Comparison of ENCODE assay signal across 26 cellular contexts in genomic region chr5:1666221-1666620, GRCh38.
DNase-seq lines count a peak whose midpoint lies in the region; ATAC-seq, FAIRE-seq and TF ChIP-seq lines count a peak whose summit lies in the region.
"Had no signal": no experiment of that assay in that cellular context is flagged by ENCODE, and none has a peak within 500 bp of the region (broad histone marks: within the 10 kb centered on the region; RNA-seq: fewer than 3 reads in every experiment).

No MANE protein-coding gene starts in this region.

- no peak for TF ChIP-seq CTCF in SK-N-SH (IDR thresholded peaks at IDR 0.05)
- no peak for TF ChIP-seq CTCF in GM13977 (IDR thresholded peaks at IDR 0.05; ENCODE audit: extremely low read depth, insufficient read depth, missing control alignments)
- TF ChIP-seq CTCF in H1 (IDR thresholded peaks at IDR 0.05; ENCODE audit: control extremely low read depth in 1 of 3, insufficient read depth in 1 of 3, low read depth in 1 of 3, low read length in 3 of 3), result no peak
- TF ChIP-seq CTCF in neural crest cell (conservative IDR thresholded peaks at IDR 0.05), result no peak
- TF ChIP-seq CTCF in PC-3 (conservative IDR thresholded peaks at IDR 0.05; ENCODE audit: low read depth, low read length), result no peak

- H2BK15ac ChIP-seq in H1 (ENCODE audit: low read length), result peak overlapping the region; percentile 31; the same call in 1 of the 2 replicates

- TF ChIP-seq RAD21 in SK-N-SH (IDR thresholded peaks at IDR 0.05; ENCODE audit: low read length) (no peak), H1 (IDR thresholded peaks at IDR 0.05 in 1 of 2, conservative IDR thresholded peaks at IDR 0.05 in 1 of 2; ENCODE audit: low read depth in 2 of 2, low read length in 2 of 2) (no peak)

- POLR2A ChIA-PET in SK-N-SH (lab: Yijun Ruan, JAX) (no interaction called here), H1 (lab: Charles Lee; ENCODE audit: partially characterized antibody) (no interaction called here), PC-3 (lab: Charles Lee; ENCODE audit: unreplicated experiment) (no interaction called here)
- POLR2A ChIA-PET in activated CD4-positive, alpha-beta memory T cell treated with anti-CD3 and anti-CD28 coated beads for 36 hours (lab: Charles Lee), result no interaction called here

- no peak overlapping the region for H2BK120ac ChIP-seq in H1 (replicated peaks; ENCODE audit: low read depth, low read length)

- H3K27me3 ChIP-seq in SK-N-SH (ENCODE audit: insufficient read depth) (peaks cover 82% of the 10 kb centered on the region), H1 (replicated peaks in 1 of 4; ENCODE audit: control insufficient read depth in 3 of 4, extremely low read depth in 1 of 4, insufficient read depth in 3 of 4, low read length in 3 of 4) (peaks cover 2 to 36% (median 23%) of the 10 kb centered on the region in 4 experiments), PC-3 (ENCODE audit: low read length) (peaks cover 46% of the 10 kb centered on the region)

- H4K91ac ChIP-seq in H1 (replicated peaks; ENCODE audit: insufficient read length, low read length), result no peak overlapping the region

- intact Hi-C loops in activated CD4-positive, alpha-beta memory T cell treated with anti-CD3 and anti-CD28 coated beads for 36 hours (cut with micrococcal nuclease), result loop anchor here (5.0 kb wide), 1 partner anchor 351 kb away; no protein-coding TSS in a partner anchor
- intact Hi-C loops in PC-3 (cut with micrococcal nuclease), result no loop called here

- BruUV-seq in PC-3 (replicated peaks; lab: Mats Ljungman, UMichigan), result no TSS peak

- no peak for FAIRE-seq in H1 (lab: Jason Lieb, UNC)
- FAIRE-seq: D721Med, GM18507 had no signal

- no peak for TF ChIP-seq EP300 in SK-N-SH (IDR thresholded peaks at IDR 0.05; ENCODE audit: borderline replicate concordance in 1 of 2, low read depth in 1 of 2, low read length in 1 of 2)
- no peak for TF ChIP-seq EP300 in H1 (IDR thresholded peaks at IDR 0.05; ENCODE audit: borderline replicate concordance in 1 of 2, low read depth in 2 of 2, low read length in 2 of 2)

- H3K4me1 Mint-ChIP-seq in neural crest cell, result peaks cover 22% of the 10 kb centered on the region
- peaks cover 9% of the 10 kb centered on the region for H3K4me1 Mint-ChIP-seq in activated CD4-positive, alpha-beta memory T cell treated with anti-CD3 and anti-CD28 coated beads for 36 hours (ENCODE audit: low read depth)

- peak; percentile 5 for DNase-seq in SK-N-SH
- DNase-seq in GM13977 (ENCODE audit: low spot score), result peak; percentile 16
- no peak for DNase-seq in H1 (ENCODE audit: low read depth in 1 of 2, low spot score in 2 of 2)
- DNase-seq in neural crest cell (ENCODE audit: low read depth, low spot score), result no peak
- no peak for DNase-seq in HT-29 (ENCODE audit: low spot score)
- no peak for DNase-seq in activated CD4-positive, alpha-beta memory T cell treated with anti-CD3 and anti-CD28 coated beads for 36 hours
- DNase-seq in PC-3, result no peak
- DNase-seq: activated B cell treated with CpG ODN at 0.5 μM for 24 hours; activated CD8-positive, alpha-beta T cell treated with anti-CD3 and anti-CD28 coated beads for 36 hours; activated T-cell treated with anti-CD3 and anti-CD28 coated beads, Interleukin-2, amount 50 U/mL, for 4 hours; EL; left cardiac atrium; NCI-H187 treated with DMSO at 0.1 percent for 48 hours; NCI-H2227 treated with DMSO at 0.1 percent for 48 hours; NCI-H774; SHP77 treated with DMSO at 0.1 percent for 48 hours; spleen; stimulated activated CD4-positive, alpha-beta T cell treated with anti-CD3 and anti-CD28 coated beads, Interleukin-4, amount 100 ng/mL, for 4 hours; stomach; T-helper 2 cell had no signal

- no peak overlapping the region for H3K23ac ChIP-seq in H1 (ENCODE audit: insufficient read length)

- H3K9me3 ChIP-seq in SK-N-SH (no peaks in the 10 kb centered on the region), H1 (ENCODE audit: insufficient read depth in 2 of 2, low read depth in 1 of 2, low read length in 1 of 2) (no peaks in the 10 kb centered on the region), PC-3 (ENCODE audit: low read length) (no peaks in the 10 kb centered on the region)
- H3K9me3 ChIP-seq: upper lobe of left lung had no signal

- H3K36me3 ChIP-seq in SK-N-SH (replicated peaks in 1 of 2; ENCODE audit: control insufficient read depth in 1 of 2, insufficient read depth in 2 of 2, low read length in 1 of 2) (no peaks in the 10 kb centered on the region), H1 (ENCODE audit: control insufficient read depth in 2 of 4, insufficient read depth in 4 of 4, low read length in 3 of 4) (no peaks in the 10 kb centered on the region), PC-3 (ENCODE audit: low read depth, low read length) (no peaks in the 10 kb centered on the region)
- H3K36me3 ChIP-seq: spleen, stomach, upper lobe of left lung had no signal

- no peak overlapping the region for H4K8ac ChIP-seq in H1 (ENCODE audit: extremely low read depth, insufficient read depth, low read length)

- H3K36me3 Mint-ChIP-seq in neural crest cell (ENCODE audit: low read depth), result no peaks in the 10 kb centered on the region
- no peaks in the 10 kb centered on the region for H3K36me3 Mint-ChIP-seq in activated CD4-positive, alpha-beta memory T cell treated with anti-CD3 and anti-CD28 coated beads for 36 hours

- peak overlapping the region; percentile 81 for H3K4me3 Mint-ChIP-seq in neural crest cell
- no peak overlapping the region for H3K4me3 Mint-ChIP-seq in activated CD4-positive, alpha-beta memory T cell treated with anti-CD3 and anti-CD28 coated beads for 36 hours
- H3K4me3 Mint-ChIP-seq: activated B cell treated with CpG ODN at 0.5 μM for 24 hours; activated CD8-positive, alpha-beta T cell treated with anti-CD3 and anti-CD28 coated beads for 36 hours; activated T-cell treated with anti-CD3 and anti-CD28 coated beads, Interleukin-2, amount 50 U/mL, for 4 hours had no signal

- H3K27ac Mint-ChIP-seq in neural crest cell (ENCODE audit: unreplicated experiment), result no peak overlapping the region
- no peak overlapping the region for H3K27ac Mint-ChIP-seq in activated CD4-positive, alpha-beta memory T cell treated with anti-CD3 and anti-CD28 coated beads for 36 hours
- H3K27ac Mint-ChIP-seq: activated B cell treated with CpG ODN at 0.5 μM for 24 hours; activated CD8-positive, alpha-beta T cell treated with anti-CD3 and anti-CD28 coated beads for 36 hours; activated naive CD4-positive, alpha-beta T cell treated with anti-CD3 and anti-CD28 coated beads, Interleukin-2, amount 50 U/mL, for 72 hours had no signal

- H3K14ac ChIP-seq in H1 (ENCODE audit: insufficient read length), result no peak overlapping the region

- peak overlapping the region; percentile 50; the same call in 1 of the 2 replicates for H2BK12ac ChIP-seq in H1 (ENCODE audit: low read depth, low read length)

- no peak overlapping the region for H3K4me2 ChIP-seq in SK-N-SH
- peak overlapping the region in 1 of 2 experiments; percentile 60; a peak in 1 of 4 replicates for H3K4me2 ChIP-seq in H1 (ENCODE audit: insufficient read depth in 1 of 2, low read depth in 2 of 2, low read length in 2 of 2)
- H3K4me2 ChIP-seq in PC-3 (ENCODE audit: low read length), result no peak overlapping the region

- WGBS in SK-N-SH (ENCODE audit: low lambda C conversion rate), result 17% methylated on average over 5 of the region's 5 CpGs
- 94% methylated on average over 5 of the region's 5 CpGs; no CpG with 5 or more reads in 1 of the 2 experiments for WGBS in H1 (ENCODE audit: extremely low coverage in 1 of 2, insufficient coverage in 1 of 2, insufficient read length in 1 of 2, insufficient replicate concordance in 2 of 2, low coverage in 1 of 2, low lambda C conversion rate in 2 of 2, missing lambda C conversion rate in 1 of 2), 2 experiments

- H4K20me1 ChIP-seq in SK-N-SH (ENCODE audit: insufficient read depth) (no peaks in the 10 kb centered on the region), H1 (replicated peaks in 1 of 2; ENCODE audit: control insufficient read depth in 1 of 2, insufficient read depth in 2 of 2, low read length in 2 of 2) (peaks cover 0 to 5% of the 10 kb centered on the region in 2 experiments), PC-3 (ENCODE audit: low read length) (no peaks in the 10 kb centered on the region)

- no peak overlapping the region for H3K56ac ChIP-seq in H1 (replicated peaks; ENCODE audit: insufficient read length, low read depth, low read length)

- H3K18ac ChIP-seq in H1 (ENCODE audit: extremely low read depth, low read length), result no peak overlapping the region

- H2AFZ ChIP-seq in SK-N-SH (ENCODE audit: low read depth) (no peak overlapping the region), H1 (ENCODE audit: low read length) (no peak overlapping the region), PC-3 (ENCODE audit: low read length) (no peak overlapping the region)

- no peaks in the 10 kb centered on the region for H3K9me2 ChIP-seq in SK-N-SH
- no peaks in the 10 kb centered on the region for H3K9me2 ChIP-seq in PC-3 (replicated peaks; ENCODE audit: low read length)

- H3F3A ChIP-seq in SK-N-SH (replicated peaks; ENCODE audit: insufficient read depth), result no peaks in the 10 kb centered on the region
- H3F3A ChIP-seq in PC-3 (ENCODE audit: low read length, unreplicated experiment), result no peaks in the 10 kb centered on the region

- peaks cover 7% of the 10 kb centered on the region; the same call in 1 of the 2 replicates for H3K23me2 ChIP-seq in H1 (ENCODE audit: low read depth, low read length)

- H3K79me1 ChIP-seq in H1 (ENCODE audit: low read depth, low read length), result no peaks in the 10 kb centered on the region

- H4K5ac ChIP-seq in H1 (ENCODE audit: insufficient read length, low read depth, low read length), result no peak overlapping the region

- no peak overlapping the region for H3K4ac ChIP-seq in H1 (replicated peaks; ENCODE audit: insufficient read length, low read depth, low read length)

- H3K79me2 ChIP-seq in SK-N-SH (ENCODE audit: insufficient read depth) (no peaks in the 10 kb centered on the region), H1 (ENCODE audit: control insufficient read depth in 1 of 2, insufficient read depth in 2 of 2, low read length in 2 of 2) (no peaks in the 10 kb centered on the region), PC-3 (ENCODE audit: low read length) (no peaks in the 10 kb centered on the region)

- no peaks in the 10 kb centered on the region for H3K9me3 Mint-ChIP-seq in neural crest cell
- H3K9me3 Mint-ChIP-seq in activated CD4-positive, alpha-beta memory T cell treated with anti-CD3 and anti-CD28 coated beads for 36 hours, result no peaks in the 10 kb centered on the region
- H3K9me3 Mint-ChIP-seq: activated CD8-positive, alpha-beta T cell treated with anti-CD3 and anti-CD28 coated beads for 36 hours; activated naive CD4-positive, alpha-beta T cell treated with anti-CD3 and anti-CD28 coated beads, Interleukin-2, amount 50 U/mL, for 72 hours; activated T-cell treated with anti-CD3 and anti-CD28 coated beads, Interleukin-2, amount 50 U/mL, for 4 hours had no signal

- H3K27ac ChIP-seq in SK-N-SH (ENCODE audit: low read depth in 2 of 2, low read length in 1 of 2) (no peak overlapping the region), H1 (ENCODE audit: low read depth, low read length) (no peak overlapping the region), PC-3 (ENCODE audit: low read length) (no peak overlapping the region)
- H3K27ac ChIP-seq: 22Rv1, spleen, stomach, upper lobe of left lung had no signal

- no peak overlapping the region for H2BK5ac ChIP-seq in H1 (ENCODE audit: low read depth, low read length)

- CTCF ChIA-PET in SK-N-SH (lab: Yijun Ruan, JAX), result interaction anchor here (0.8 to 2.4 kb wide), 3 partner anchors 9 to 21 kb away, joined by 3 to 5 read pairs (median 3); no protein-coding TSS in a partner anchor
- CTCF ChIA-PET in H1 (lab: Charles Lee; ENCODE audit: partially characterized antibody), result interaction anchor here (0.6 to 1.0 kb wide), 3 partner anchors 18 to 166 kb away, joined by 3 read pairs; no protein-coding TSS in a partner anchor
- CTCF ChIA-PET in activated CD4-positive, alpha-beta memory T cell treated with anti-CD3 and anti-CD28 coated beads for 36 hours (lab: Charles Lee), result no interaction called here
- CTCF ChIA-PET in PC-3 (lab: Charles Lee), result no interaction called here

- in situ Hi-C loops in GM13977 (cut with MboI; ENCODE audit: low pct_unique_long_range_greater_than_20kb, low sequenced_read_pairs, unreplicated experiment), result no loop called here

- H3K27me3 Mint-ChIP-seq in neural crest cell (ENCODE audit: low read depth), result peaks cover 50% of the 10 kb centered on the region
- peaks cover 64% of the 10 kb centered on the region for H3K27me3 Mint-ChIP-seq in activated CD4-positive, alpha-beta memory T cell treated with anti-CD3 and anti-CD28 coated beads for 36 hours

- 0 out of 2 replicates have a peak overlapping the region, but pooled peaks have one; percentile 61 for H2BK20ac ChIP-seq in H1 (ENCODE audit: low read length)

- no peak for TF ChIP-seq POLR2A in H1 (IDR thresholded peaks at IDR 0.05; ENCODE audit: control extremely low read depth in 1 of 2, low read depth in 2 of 2, low read length in 2 of 2)

- H3K4me1 ChIP-seq in SK-N-SH (ENCODE audit: control insufficient read depth in 1 of 2, insufficient read depth in 2 of 2, low read depth in 1 of 2, low read length in 1 of 2) (no peaks in the 10 kb centered on the region), H1 (replicated peaks in 1 of 4; ENCODE audit: control insufficient read depth in 3 of 4, insufficient read depth in 4 of 4, low read length in 3 of 4) (peaks cover 0 to 18% (median 8%) of the 10 kb centered on the region in 4 experiments; a peak in 5 of 7 replicates), PC-3 (ENCODE audit: insufficient read depth, low read length) (no peaks in the 10 kb centered on the region)

- ATAC-seq in SK-N-SH treated with all-trans-retinoic acid at 6 μM for 48 hours (no peak), PC-3 (no peak)

- H3K9ac ChIP-seq in SK-N-SH (no peak overlapping the region), H1 (replicated peaks in 1 of 4; ENCODE audit: extremely low read depth in 1 of 4, low read depth in 3 of 4, low read length in 3 of 4) (no peak overlapping the region), PC-3 (ENCODE audit: low read length) (no peak overlapping the region)

- 0 out of 2 replicates have a peak overlapping the region, but pooled peaks have one; percentile 65 for H2AK5ac ChIP-seq in H1 (ENCODE audit: low read depth, low read length)

- H3K4me3 ChIP-seq in SK-N-SH (ENCODE audit: low read depth in 2 of 2, low read length in 1 of 2) (no peak overlapping the region), H1 (ENCODE audit: extremely low read depth in 1 of 4, insufficient read depth in 2 of 4, low read depth in 3 of 4, low read length in 4 of 4) (no peak overlapping the region), PC-3 (ENCODE audit: low read length) (no peak overlapping the region)

Comparison
In these comparisons a context has a peak if more than half of its experiments do, and no peak if none do; other contexts are left out.
1. DNase-seq: peak in SK-N-SH (single experiment) and GM13977 (single experiment); none in H1 (0 of 2), neural crest cell (single experiment), HT-29 (single experiment), activated CD4-positive, alpha-beta memory T cell treated with anti-CD3 and anti-CD28 coated beads for 36 hours (single experiment) and PC-3 (single experiment).
2. CTCF ChIA-PET loops: an anchor here in SK-N-SH (0.8 to 2.4 kb wide) and H1 (0.6 to 1.0 kb wide); none called in activated CD4-positive, alpha-beta memory T cell treated with anti-CD3 and anti-CD28 coated beads for 36 hours and PC-3.